1 cellular context compared by ENCODE assay signal in the genomic region with DNA sequence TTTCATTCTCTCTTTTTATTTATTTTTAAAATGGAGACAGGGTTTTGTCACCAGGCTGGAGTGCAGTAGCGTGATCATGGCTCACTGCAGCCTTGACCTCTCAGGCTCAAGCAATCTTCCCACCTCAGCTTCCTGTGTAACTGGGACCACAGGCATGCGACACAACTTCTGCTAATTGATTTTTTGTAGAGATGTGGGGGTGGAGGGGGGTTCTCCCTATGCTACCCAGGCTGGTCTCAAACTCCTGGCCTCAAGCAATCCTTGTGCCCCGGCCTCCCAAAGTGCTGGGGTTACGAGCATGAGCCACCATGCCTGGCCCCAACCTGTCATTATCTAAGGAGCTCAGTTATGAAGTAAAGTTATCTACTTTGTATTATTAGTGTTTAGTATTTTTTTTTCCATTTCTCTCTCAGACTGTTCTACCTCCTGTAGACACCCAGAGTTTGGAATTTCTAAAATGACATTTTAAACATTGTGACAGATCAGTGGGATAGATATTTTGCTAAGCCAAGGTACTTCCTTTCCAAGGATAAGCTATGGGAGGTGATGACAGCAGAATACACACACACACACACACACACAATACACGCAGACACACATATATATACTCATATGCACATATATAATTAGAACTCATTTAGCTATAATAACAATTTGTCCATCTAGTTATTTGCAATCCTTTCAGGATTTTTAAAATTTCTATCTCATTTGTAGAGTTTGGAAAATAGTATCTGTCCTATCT.
TF ChIP-seq lines count a peak whose summit lies in the region.

No MANE protein-coding gene starts in this region.

TF ChIP-seq in H1, 55 proteins besides CTCF, POLR2A, EP300 and RAD21 (continued from another document):
- TF ChIP-seq, protein P1, sequence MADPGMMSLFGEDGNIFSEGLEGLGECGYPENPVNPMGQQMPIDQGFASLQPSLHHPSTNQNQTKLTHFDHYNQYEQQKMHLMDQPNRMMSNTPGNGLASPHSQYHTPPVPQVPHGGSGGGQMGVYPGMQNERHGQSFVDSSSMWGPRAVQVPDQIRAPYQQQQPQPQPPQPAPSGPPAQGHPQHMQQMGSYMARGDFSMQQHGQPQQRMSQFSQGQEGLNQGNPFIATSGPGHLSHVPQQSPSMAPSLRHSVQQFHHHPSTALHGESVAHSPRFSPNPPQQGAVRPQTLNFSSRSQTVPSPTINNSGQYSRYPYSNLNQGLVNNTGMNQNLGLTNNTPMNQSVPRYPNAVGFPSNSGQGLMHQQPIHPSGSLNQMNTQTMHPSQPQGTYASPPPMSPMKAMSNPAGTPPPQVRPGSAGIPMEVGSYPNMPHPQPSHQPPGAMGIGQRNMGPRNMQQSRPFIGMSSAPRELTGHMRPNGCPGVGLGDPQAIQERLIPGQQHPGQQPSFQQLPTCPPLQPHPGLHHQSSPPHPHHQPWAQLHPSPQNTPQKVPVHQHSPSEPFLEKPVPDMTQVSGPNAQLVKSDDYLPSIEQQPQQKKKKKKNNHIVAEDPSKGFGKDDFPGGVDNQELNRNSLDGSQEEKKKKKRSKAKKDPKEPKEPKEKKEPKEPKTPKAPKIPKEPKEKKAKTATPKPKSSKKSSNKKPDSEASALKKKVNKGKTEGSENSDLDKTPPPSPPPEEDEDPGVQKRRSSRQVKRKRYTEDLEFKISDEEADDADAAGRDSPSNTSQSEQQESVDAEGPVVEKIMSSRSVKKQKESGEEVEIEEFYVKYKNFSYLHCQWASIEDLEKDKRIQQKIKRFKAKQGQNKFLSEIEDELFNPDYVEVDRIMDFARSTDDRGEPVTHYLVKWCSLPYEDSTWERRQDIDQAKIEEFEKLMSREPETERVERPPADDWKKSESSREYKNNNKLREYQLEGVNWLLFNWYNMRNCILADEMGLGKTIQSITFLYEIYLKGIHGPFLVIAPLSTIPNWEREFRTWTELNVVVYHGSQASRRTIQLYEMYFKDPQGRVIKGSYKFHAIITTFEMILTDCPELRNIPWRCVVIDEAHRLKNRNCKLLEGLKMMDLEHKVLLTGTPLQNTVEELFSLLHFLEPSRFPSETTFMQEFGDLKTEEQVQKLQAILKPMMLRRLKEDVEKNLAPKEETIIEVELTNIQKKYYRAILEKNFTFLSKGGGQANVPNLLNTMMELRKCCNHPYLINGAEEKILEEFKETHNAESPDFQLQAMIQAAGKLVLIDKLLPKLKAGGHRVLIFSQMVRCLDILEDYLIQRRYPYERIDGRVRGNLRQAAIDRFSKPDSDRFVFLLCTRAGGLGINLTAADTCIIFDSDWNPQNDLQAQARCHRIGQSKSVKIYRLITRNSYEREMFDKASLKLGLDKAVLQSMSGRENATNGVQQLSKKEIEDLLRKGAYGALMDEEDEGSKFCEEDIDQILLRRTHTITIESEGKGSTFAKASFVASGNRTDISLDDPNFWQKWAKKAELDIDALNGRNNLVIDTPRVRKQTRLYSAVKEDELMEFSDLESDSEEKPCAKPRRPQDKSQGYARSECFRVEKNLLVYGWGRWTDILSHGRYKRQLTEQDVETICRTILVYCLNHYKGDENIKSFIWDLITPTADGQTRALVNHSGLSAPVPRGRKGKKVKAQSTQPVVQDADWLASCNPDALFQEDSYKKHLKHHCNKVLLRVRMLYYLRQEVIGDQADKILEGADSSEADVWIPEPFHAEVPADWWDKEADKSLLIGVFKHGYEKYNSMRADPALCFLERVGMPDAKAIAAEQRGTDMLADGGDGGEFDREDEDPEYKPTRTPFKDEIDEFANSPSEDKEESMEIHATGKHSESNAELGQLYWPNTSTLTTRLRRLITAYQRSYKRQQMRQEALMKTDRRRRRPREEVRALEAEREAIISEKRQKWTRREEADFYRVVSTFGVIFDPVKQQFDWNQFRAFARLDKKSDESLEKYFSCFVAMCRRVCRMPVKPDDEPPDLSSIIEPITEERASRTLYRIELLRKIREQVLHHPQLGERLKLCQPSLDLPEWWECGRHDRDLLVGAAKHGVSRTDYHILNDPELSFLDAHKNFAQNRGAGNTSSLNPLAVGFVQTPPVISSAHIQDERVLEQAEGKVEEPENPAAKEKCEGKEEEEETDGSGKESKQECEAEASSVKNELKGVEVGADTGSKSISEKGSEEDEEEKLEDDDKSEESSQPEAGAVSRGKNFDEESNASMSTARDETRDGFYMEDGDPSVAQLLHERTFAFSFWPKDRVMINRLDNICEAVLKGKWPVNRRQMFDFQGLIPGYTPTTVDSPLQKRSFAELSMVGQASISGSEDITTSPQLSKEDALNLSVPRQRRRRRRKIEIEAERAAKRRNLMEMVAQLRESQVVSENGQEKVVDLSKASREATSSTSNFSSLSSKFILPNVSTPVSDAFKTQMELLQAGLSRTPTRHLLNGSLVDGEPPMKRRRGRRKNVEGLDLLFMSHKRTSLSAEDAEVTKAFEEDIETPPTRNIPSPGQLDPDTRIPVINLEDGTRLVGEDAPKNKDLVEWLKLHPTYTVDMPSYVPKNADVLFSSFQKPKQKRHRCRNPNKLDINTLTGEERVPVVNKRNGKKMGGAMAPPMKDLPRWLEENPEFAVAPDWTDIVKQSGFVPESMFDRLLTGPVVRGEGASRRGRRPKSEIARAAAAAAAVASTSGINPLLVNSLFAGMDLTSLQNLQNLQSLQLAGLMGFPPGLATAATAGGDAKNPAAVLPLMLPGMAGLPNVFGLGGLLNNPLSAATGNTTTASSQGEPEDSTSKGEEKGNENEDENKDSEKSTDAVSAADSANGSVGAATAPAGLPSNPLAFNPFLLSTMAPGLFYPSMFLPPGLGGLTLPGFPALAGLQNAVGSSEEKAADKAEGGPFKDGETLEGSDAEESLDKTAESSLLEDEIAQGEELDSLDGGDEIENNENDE (IDR thresholded peaks at IDR 0.05; ENCODE audit: insufficient replicate concordance, low read length), result no peak
- no peak for TF ChIP-seq FOSL1 (IDR thresholded peaks at IDR 0.05; ENCODE audit: insufficient read depth, low read depth, low read length)
- TF ChIP-seq EGR1 (IDR thresholded peaks at IDR 0.05; ENCODE audit: borderline replicate concordance, low read depth, low read length), result no peak
